Comparison of ENCODE assay signal across 19 cellular contexts in genomic region chr1:87712261-87712674, GRCh38.
DNase-seq lines count a peak whose midpoint lies in the region; TF ChIP-seq lines count a peak whose summit lies in the region.
"Had no signal": no experiment of that assay in that cellular context is flagged by ENCODE, and none has a peak within 500 bp of the region (broad histone marks: within the 10 kb centered on the region; RNA-seq: fewer than 3 reads in every experiment).

No MANE protein-coding gene starts in this region.

- H3K4me3 Mint-ChIP-seq in activated naive CD4-positive, alpha-beta T cell treated with anti-CD3 and anti-CD28 coated beads, Interleukin-2, amount 10 ng/mL, durations not matched to agents 7 days and 5 days, result no peak overlapping the region
- H3K4me3 Mint-ChIP-seq: activated naive CD8-positive, alpha-beta T cell treated with anti-CD3 and anti-CD28 coated beads, Interleukin-2, amount 50 U/mL, for 24 hours; activated T-helper 17 cell treated with anti-CD3 and anti-CD28 coated beads, Interleukin-2, amount 50 U/mL, for 72 hours; nephron progenitor cell had no signal

- H3K4me3 ChIP-seq in Peyer's patch, result no peak overlapping the region
- H3K4me3 ChIP-seq in choroid plexus epithelial cell (ENCODE audit: low read depth, low read length), result no peak overlapping the region
- H3K4me3 ChIP-seq in mesodermal cell (ENCODE audit: extremely low read depth, insufficient read depth, low read length, poor library complexity, severe bottlenecking), result no peak overlapping the region
- H3K4me3 ChIP-seq: PC-9, prostate gland, spleen had no signal

- DNase-seq in AG20443 (ENCODE audit: low spot score), result peak; percentile 14
- DNase-seq in Peyer's patch, result peak in 1 of 3 donors; percentile 61
- peak; percentile 13 for DNase-seq in choroid plexus epithelial cell (ENCODE audit: low read depth)
- DNase-seq in NCI-H2171 (lab: John Stamatoyannopoulos, UW), result no peak
- no peak for DNase-seq in NOMO-1 treated with DMSO at 0.1 percent for 48 hours (lab: John Stamatoyannopoulos, UW; ENCODE audit: unreplicated experiment)
- no peak for DNase-seq in activated naive CD4-positive, alpha-beta T cell treated with anti-CD3 and anti-CD28 coated beads, Interleukin-2, amount 10 ng/mL, durations not matched to agents 7 days and 5 days
- no peak for DNase-seq in SHP77 (lab: John Stamatoyannopoulos, UW)
- DNase-seq: activated naive CD8-positive, alpha-beta T cell treated with anti-CD3 and anti-CD28 coated beads, Interleukin-2, amount 50 U/mL, for 24 hours; C1 segment of cervical spinal cord; DMS53; mesenchymal stem cell; NCI-H1092 treated with DMSO at 0.1 percent for 48 hours; NCI-H748 treated with DMSO at 0.1 percent for 48 hours; nephron progenitor cell; spleen had no signal

- no peak overlapping the region for H3K27ac Mint-ChIP-seq in activated naive CD4-positive, alpha-beta T cell treated with anti-CD3 and anti-CD28 coated beads, Interleukin-2, amount 10 ng/mL, durations not matched to agents 7 days and 5 days
- H3K27ac Mint-ChIP-seq: activated naive CD8-positive, alpha-beta T cell treated with anti-CD3 and anti-CD28 coated beads, Interleukin-2, amount 50 U/mL, for 24 hours; activated T-helper 17 cell treated with anti-CD3 and anti-CD28 coated beads, Interleukin-2, amount 50 U/mL, for 72 hours had no signal

- TF ChIP-seq POLR2A in Peyer's patch (IDR thresholded peaks at IDR 0.05), result no peak

- CTCF ChIA-PET in activated naive CD4-positive, alpha-beta T cell treated with anti-CD3 and anti-CD28 coated beads, Interleukin-2, amount 10 ng/mL, durations not matched to agents 7 days and 5 days (lab: Charles Lee), result no interaction called here

- H3K9me3 ChIP-seq in Peyer's patch (no peaks in the 10 kb centered on the region), mesodermal cell (ENCODE audit: control insufficient read depth, low read length) (no peaks in the 10 kb centered on the region)
- H3K9me3 ChIP-seq: prostate gland, spleen had no signal

- TF ChIP-seq CTCF in Peyer's patch (IDR thresholded peaks at IDR 0.05), result peak in 2 of 6 experiments; percentile 15 to 39
- no peak for TF ChIP-seq CTCF in choroid plexus epithelial cell (conservative IDR thresholded peaks at IDR 0.05; ENCODE audit: low read depth, low read length)

- H3K4me1 ChIP-seq in Peyer's patch (peaks cover 0 to 2% (median 0%) of the 10 kb centered on the region in 4 donors), mesodermal cell (ENCODE audit: control insufficient read depth, insufficient read depth, low read length, poor library complexity, severe bottlenecking) (peaks cover 3% of the 10 kb centered on the region)
- H3K4me1 ChIP-seq: prostate gland, spleen had no signal

- no peaks in the 10 kb centered on the region for H3K27me3 Mint-ChIP-seq in activated naive CD4-positive, alpha-beta T cell treated with anti-CD3 and anti-CD28 coated beads, Interleukin-2, amount 10 ng/mL, durations not matched to agents 7 days and 5 days
- H3K27me3 Mint-ChIP-seq: activated naive CD8-positive, alpha-beta T cell treated with anti-CD3 and anti-CD28 coated beads, Interleukin-2, amount 50 U/mL, for 24 hours had no signal

- no peaks in the 10 kb centered on the region for H3K9me3 Mint-ChIP-seq in activated naive CD4-positive, alpha-beta T cell treated with anti-CD3 and anti-CD28 coated beads, Interleukin-2, amount 10 ng/mL, durations not matched to agents 7 days and 5 days
- H3K9me3 Mint-ChIP-seq: activated naive CD8-positive, alpha-beta T cell treated with anti-CD3 and anti-CD28 coated beads, Interleukin-2, amount 50 U/mL, for 24 hours; activated T-helper 17 cell treated with anti-CD3 and anti-CD28 coated beads, Interleukin-2, amount 50 U/mL, for 72 hours; nephron progenitor cell had no signal

- 100% methylated on average over 1 of the region's 2 CpGs for WGBS in mesodermal cell (ENCODE audit: insufficient coverage in 2 of 2), 2 experiments

- H3K27me3 ChIP-seq in Peyer's patch, result no peaks in the 10 kb centered on the region
- H3K27me3 ChIP-seq: spleen had no signal

- H3K36me3 ChIP-seq in Peyer's patch (no peaks in the 10 kb centered on the region), mesodermal cell (ENCODE audit: control insufficient read depth, insufficient read depth, low read length) (no peaks in the 10 kb centered on the region)
- H3K36me3 ChIP-seq: prostate gland, spleen had no signal

- H3K36me3 Mint-ChIP-seq in activated naive CD4-positive, alpha-beta T cell treated with anti-CD3 and anti-CD28 coated beads, Interleukin-2, amount 10 ng/mL, durations not matched to agents 7 days and 5 days, result no peaks in the 10 kb centered on the region

- peak overlapping the region in 3 of 4 donors; percentile 17 to 56 (median 34) for H3K27ac ChIP-seq in Peyer's patch
- H3K27ac ChIP-seq in mesodermal cell (ENCODE audit: low read depth, low read length, severe bottlenecking), result peak overlapping the region; percentile 55
- H3K27ac ChIP-seq: PC-9, prostate gland, spleen had no signal

- no peaks in the 10 kb centered on the region for H3K4me1 Mint-ChIP-seq in activated naive CD4-positive, alpha-beta T cell treated with anti-CD3 and anti-CD28 coated beads, Interleukin-2, amount 10 ng/mL, durations not matched to agents 7 days and 5 days
- H3K4me1 Mint-ChIP-seq: activated naive CD8-positive, alpha-beta T cell treated with anti-CD3 and anti-CD28 coated beads, Interleukin-2, amount 50 U/mL, for 24 hours; activated T-helper 17 cell treated with anti-CD3 and anti-CD28 coated beads, Interleukin-2, amount 50 U/mL, for 72 hours had no signal

Comparison
In these comparisons a context has a peak if more than half of its experiments do, and no peak if none do; other contexts are left out.
1. DNase-seq: peak in AG20443 (single experiment) and choroid plexus epithelial cell (single experiment); none in NCI-H2171 (single experiment), NOMO-1 treated with DMSO at 0.1 percent for 48 hours (single experiment), activated naive CD4-positive, alpha-beta T cell treated with anti-CD3 and anti-CD28 coated beads, Interleukin-2, amount 10 ng/mL, durations not matched to agents 7 days and 5 days (single experiment) and SHP77 (0 of 2).